ENCODE assay signal across 11 cellular contexts in the genomic region with DNA sequence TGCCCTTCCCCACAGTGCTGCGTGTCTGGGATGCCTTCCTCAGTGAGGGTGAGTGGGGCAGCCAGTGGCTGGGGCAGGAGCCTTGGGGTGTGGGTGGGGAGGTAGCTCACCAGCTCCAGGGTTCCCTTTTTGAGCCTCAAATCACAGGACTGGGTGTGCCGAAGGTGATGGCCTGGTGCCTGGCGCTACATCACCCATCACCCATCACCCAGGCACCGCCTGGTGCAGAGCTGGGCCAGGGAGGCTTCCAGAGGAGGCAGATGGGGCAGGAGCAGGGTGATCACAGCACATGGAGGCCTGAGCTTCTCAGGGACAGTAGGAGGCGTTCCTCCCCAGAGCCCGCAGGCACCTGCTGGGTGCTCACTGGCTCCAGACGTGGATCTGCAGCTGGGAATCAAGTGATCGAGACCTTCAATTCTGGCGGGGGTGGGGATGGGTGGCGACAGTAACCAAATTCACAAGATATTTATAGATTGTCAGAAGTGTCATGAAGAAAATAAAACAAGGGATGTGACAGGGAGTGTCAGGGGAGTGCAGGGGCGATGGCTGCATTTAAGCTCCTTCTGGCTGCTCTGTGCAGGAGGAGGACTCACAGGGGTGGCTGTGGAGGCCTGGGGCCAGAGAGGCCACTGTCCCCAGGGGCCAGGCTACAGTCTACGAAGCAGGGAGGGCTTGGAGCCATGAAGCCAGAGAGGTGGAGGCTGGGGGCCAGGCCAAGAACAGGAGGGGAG. TPM values are rescaled to one million over a fixed set of nuclear protein-coding genes. Genes with fewer than 3 reads are reported as not detected.
DNase-seq lines count a peak whose midpoint lies in the region; ATAC-seq and TF ChIP-seq lines count a peak whose summit lies in the region.
"Had no signal": no experiment of that assay in that cellular context is flagged by ENCODE, and none has a peak within 500 bp of the region (broad histone marks: within the 10 kb centered on the region; RNA-seq: fewer than 3 reads in every experiment).

No MANE protein-coding gene starts in this region.

- H3K36me3 ChIP-seq in OCI-LY1 (ENCODE audit: insufficient read depth, low read length) = peaks cover 22% of the 10 kb centered on the region; the same call in 1 of the 2 replicates
- H3K36me3 ChIP-seq in parathyroid adenoma (ENCODE audit: control insufficient read depth, insufficient read depth, low read length) = no peaks in the 10 kb centered on the region

- TF ChIP-seq CTCF in OCI-LY1 (IDR thresholded peaks at IDR 0.05; ENCODE audit: low read length) (no peak; the same call in 1 of the 2 replicates), brain (conservative IDR thresholded peaks at IDR 0.05) (no peak), parathyroid adenoma (IDR thresholded peaks at IDR 0.05) (peak; percentile 11)

- H2AFZ ChIP-seq in OCI-LY1 (ENCODE audit: low read length) = no peak overlapping the region
- no peak overlapping the region for H2AFZ ChIP-seq in parathyroid adenoma

- H3K4me1 Mint-ChIP-seq in brain = peaks cover 17% of the 10 kb centered on the region

- H3K9me3 Mint-ChIP-seq in brain = no peaks in the 10 kb centered on the region

- H3K27me3 ChIP-seq in OCI-LY1 (ENCODE audit: insufficient read depth, low read length) (no peaks in the 10 kb centered on the region), parathyroid adenoma (ENCODE audit: control insufficient read depth, insufficient read depth, low read length) (no peaks in the 10 kb centered on the region)

- H3K27ac Mint-ChIP-seq in brain = peak overlapping the region; percentile 13 to 94 (median 41)

- H3K79me2 ChIP-seq in OCI-LY1 (ENCODE audit: insufficient read depth, low read length) = no peaks in the 10 kb centered on the region
- H3K79me2 ChIP-seq in parathyroid adenoma = no peaks in the 10 kb centered on the region

- peak overlapping the region in 2 of 5 experiments; percentile 20 to 33 for H3K4me3 Mint-ChIP-seq in brain

- H3K9me2 ChIP-seq in OCI-LY1 (ENCODE audit: low read depth, low read length) = no peaks in the 10 kb centered on the region

- H3K4me2 ChIP-seq in OCI-LY1 (ENCODE audit: low read length) (peak overlapping the region; percentile 89), parathyroid adenoma (ENCODE audit: low read length) (no peak overlapping the region)

- H3K36me3 Mint-ChIP-seq in brain = no peaks in the 10 kb centered on the region

- H3F3A ChIP-seq in OCI-LY1 (ENCODE audit: insufficient read depth, low read length) = no peaks in the 10 kb centered on the region

- H3K9ac ChIP-seq in OCI-LY1 (ENCODE audit: low read length) = peak overlapping the region; percentile 94; the same call in 1 of the 2 replicates
- H3K9ac ChIP-seq in parathyroid adenoma = no peak overlapping the region

- H3K4me1 ChIP-seq in OCI-LY1 (ENCODE audit: insufficient read depth, low read length, severe bottlenecking) (peaks cover 98% of the 10 kb centered on the region), parathyroid adenoma (no peaks in the 10 kb centered on the region)

- H3K27me3 Mint-ChIP-seq in brain = peaks cover 13% of the 10 kb centered on the region

- no peaks in the 10 kb centered on the region for H3K9me3 ChIP-seq in OCI-LY1 (ENCODE audit: low read length)
- H3K9me3 ChIP-seq in parathyroid adenoma (ENCODE audit: control insufficient read depth, low read length) = no peaks in the 10 kb centered on the region

- no peak for ATAC-seq in HG02678 (IDR thresholded peaks at IDR 0.05; ENCODE audit: unreplicated experiment)
- ATAC-seq in GM21786 (IDR thresholded peaks at IDR 0.05; ENCODE audit: unreplicated experiment) = no peak

- no peaks in the 10 kb centered on the region for H4K20me1 ChIP-seq in OCI-LY1 (ENCODE audit: insufficient read depth, low read length)

- H3K27ac ChIP-seq in OCI-LY1 (ENCODE audit: low read depth, low read length, poor library complexity, severe bottlenecking) = peak overlapping the region; percentile 93
- no peak overlapping the region for H3K27ac ChIP-seq in parathyroid adenoma

- DNase-seq in NCI-H1105 (lab: John Stamatoyannopoulos, UW) (peak; percentile 1), NCI-H1105 treated with DMSO at 0.1 percent for 48 hours (lab: John Stamatoyannopoulos, UW) (no peak), activated gamma-delta T cell treated with Interleukin-2 at 50 U/mL for 16 hours (no peak)
- DNase-seq: NCI-H774 had no signal

- H3K4me3 ChIP-seq in OCI-LY1 (ENCODE audit: low read depth, low read length, poor library complexity, severe bottlenecking) = peak overlapping the region; percentile 75
- no peak overlapping the region for H3K4me3 ChIP-seq in parathyroid adenoma (ENCODE audit: low read depth, low read length)

RNA-seq across cellular contexts. Expression of a gene that starts 3.3 kb away (rescaled TPM):
- polyA plus RNA-seq in brain (ENCODE audit: insufficient read depth, low read depth, low replicate concordance) = 0.29 TPM
- polyA plus RNA-seq: AG04450, neural cell had no signal

RNA-seq across cellular contexts. Expression of a gene that starts 5.5 kb away (rescaled TPM):
- 231 TPM for polyA plus RNA-seq in brain (ENCODE audit: insufficient read depth, low read depth, low replicate concordance)

RNA-seq across cellular contexts. Expression of a gene that starts 8.3 kb away (rescaled TPM):
- 68.5 TPM for polyA plus RNA-seq in brain (ENCODE audit: insufficient read depth, low read depth, low replicate concordance)
- polyA plus RNA-seq: neural cell had no signal

RNA-seq across cellular contexts. Expression of a gene that starts 15.3 kb away (rescaled TPM):
- polyA plus RNA-seq in brain (ENCODE audit: insufficient read depth, low read depth, low replicate concordance) = 18.0 TPM

RNA-seq across cellular contexts. Expression of a gene that starts 21.2 kb away (rescaled TPM):
- 30.9 TPM for polyA plus RNA-seq in brain (ENCODE audit: insufficient read depth, low read depth, low replicate concordance)
